ENCODE assay signal across 8 cellular contexts in the genomic region with DNA sequence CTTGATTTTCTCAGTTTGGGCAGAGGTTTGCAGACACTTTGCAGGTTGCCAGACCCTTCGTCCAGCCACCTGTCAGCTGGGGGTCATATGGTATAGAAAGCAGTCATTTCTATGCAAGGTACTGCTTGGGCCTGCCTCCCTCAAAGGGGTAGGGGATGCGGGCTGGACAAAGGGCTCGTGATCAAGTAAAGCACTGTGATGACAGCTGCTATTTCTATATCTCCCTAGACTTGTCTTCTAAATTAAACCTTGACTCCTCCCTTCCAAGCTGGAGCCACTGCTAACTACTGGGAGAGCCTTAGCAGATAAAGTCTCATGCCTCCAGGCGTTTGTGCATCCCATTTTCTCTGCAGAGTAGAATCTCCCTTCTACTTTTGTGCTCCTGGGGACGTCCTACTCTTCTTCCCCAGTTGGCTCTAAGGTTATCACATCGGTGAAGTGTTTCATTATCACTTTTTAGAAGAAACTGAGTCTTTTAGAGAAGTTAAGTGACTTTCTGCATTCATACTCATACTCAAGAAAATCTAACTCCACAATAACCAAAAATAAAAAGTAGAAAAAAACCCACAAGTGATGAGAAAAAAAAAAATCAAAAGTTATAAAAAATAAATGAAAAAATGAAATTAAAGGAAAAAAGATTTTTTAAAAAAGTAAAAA. TPM values are rescaled to one million over a fixed set of nuclear protein-coding genes. Genes with fewer than 3 reads are reported as not detected.
A peak's percentile ranks its signal among the peaks of the same experiment; 100 is the strongest.
DNase-seq lines count a peak whose midpoint lies in the region; ATAC-seq and TF ChIP-seq lines count a peak whose summit lies in the region.

No MANE protein-coding gene starts in this region.

- peak overlapping the region in 5 of 7 donors; percentile 50 to 99 (median 98) for H3K27ac Mint-ChIP-seq in CD14-positive monocyte
- H3K27ac Mint-ChIP-seq in natural killer cell treated with Interleukin-12 subunit alpha and Interleukin-12 subunit beta and Interleukin-15 and Interleukin-18, amount 100 ng/mL, for 72 hours: peak overlapping the region; percentile 98 to 100

- H3K4me1 Mint-ChIP-seq in CD14-positive monocyte: peaks cover 29% of the 10 kb centered on the region
- peaks cover 40 to 41% of the 10 kb centered on the region in 2 donors for H3K4me1 Mint-ChIP-seq in natural killer cell treated with Interleukin-12 subunit alpha and Interleukin-12 subunit beta and Interleukin-15 and Interleukin-18, amount 100 ng/mL, for 72 hours (ENCODE audit: low read depth in 2 of 2)

- no peaks in the 10 kb centered on the region for H3K27me3 ChIP-seq in MG63

- no peaks in the 10 kb centered on the region for H3K9me3 ChIP-seq in MG63

- ATAC-seq in natural killer cell treated with Interleukin-12 subunit alpha and Interleukin-12 subunit beta and Interleukin-15 and Interleukin-18, amount 100 ng/mL, for 72 hours: no peak
- no peak for ATAC-seq in left lobe of liver

- H3K4me3 Mint-ChIP-seq in CD14-positive monocyte: peak overlapping the region; percentile 27 to 100
- peak overlapping the region; percentile 97 for H3K4me3 Mint-ChIP-seq in natural killer cell treated with Interleukin-12 subunit alpha and Interleukin-12 subunit beta and Interleukin-15 and Interleukin-18, amount 100 ng/mL, for 72 hours

- intact Hi-C loops in CD14-positive monocyte (cut with micrococcal nuclease): no loop called here

- peaks cover 39% of the 10 kb centered on the region for H3K36me3 ChIP-seq in MG63

- peaks cover 0 to 4% (median 0%) of the 10 kb centered on the region in 7 donors for H3K9me3 Mint-ChIP-seq in CD14-positive monocyte
- no peaks in the 10 kb centered on the region for H3K9me3 Mint-ChIP-seq in natural killer cell treated with Interleukin-12 subunit alpha and Interleukin-12 subunit beta and Interleukin-15 and Interleukin-18, amount 100 ng/mL, for 72 hours

- H3K4me3 ChIP-seq in MG63 (peak overlapping the region; percentile 94), choroid plexus epithelial cell (ENCODE audit: low read depth, low read length) (peak overlapping the region; percentile 51)

- H3K27me3 Mint-ChIP-seq in CD14-positive monocyte (ENCODE audit: low read depth in 3 of 3): peaks cover 0 to 4% (median 3%) of the 10 kb centered on the region in 3 donors
- H3K27me3 Mint-ChIP-seq in natural killer cell treated with Interleukin-12 subunit alpha and Interleukin-12 subunit beta and Interleukin-15 and Interleukin-18, amount 100 ng/mL, for 72 hours: no peaks in the 10 kb centered on the region

- TF ChIP-seq CTCF in CD14-positive monocyte (IDR thresholded peaks at IDR 0.05) (no peak), choroid plexus epithelial cell (conservative IDR thresholded peaks at IDR 0.05; ENCODE audit: low read depth, low read length) (no peak)

- no peak for DNase-seq in CD14-positive monocyte (ENCODE audit: low spot score)
- DNase-seq in MG63: no peak
- no peak for DNase-seq in choroid plexus epithelial cell (ENCODE audit: low read depth)
- no peak for DNase-seq in natural killer cell treated with Interleukin-12 subunit alpha and Interleukin-12 subunit beta and Interleukin-15 and Interleukin-18, amount 100 ng/mL, for 72 hours (ENCODE audit: low spot score)
- DNase-seq in NCI-H2107 (lab: John Stamatoyannopoulos, UW): no peak
- DNase-seq in left lobe of liver (ENCODE audit: low spot score): no peak
- DNase-seq in effector CD8-positive, alpha-beta T cell (lab: John Stamatoyannopoulos, UW): no peak
- DNase-seq in activated CD4-positive, CD25-positive, alpha-beta regulatory T cell (lab: John Stamatoyannopoulos, UW): no peak

- H3K36me3 Mint-ChIP-seq in CD14-positive monocyte: peaks cover 22 to 25% of the 10 kb centered on the region in 2 donors
- peaks cover 40% of the 10 kb centered on the region for H3K36me3 Mint-ChIP-seq in natural killer cell treated with Interleukin-12 subunit alpha and Interleukin-12 subunit beta and Interleukin-15 and Interleukin-18, amount 100 ng/mL, for 72 hours

RNA-seq across cellular contexts. Expression of gene XRCC5, which starts 0.7 kb away (rescaled TPM):
- polyA plus RNA-seq in CD14-positive monocyte: 100 to 1,000 TPM; 258 to 281 TPM
- 313 and 393 TPM in 2 replicates for total RNA-seq in MG63 (2014; rRNA removed; shearing (Covaris generic); ENCODE audit: low replicate concordance)
- 100 to 1,000 TPM; 454 to 500 TPM for total RNA-seq in natural killer cell treated with Interleukin-12 subunit alpha and Interleukin-12 subunit beta and Interleukin-15 and Interleukin-18, amount 100 ng/mL, for 72 hours
- 101 TPM for total RNA-seq in left lobe of liver

RNA-seq across cellular contexts. Expression of gene TMEM169, which starts 26.7 kb away (rescaled TPM):
- under 1 TPM; 0.74 to 0.92 TPM for polyA plus RNA-seq in CD14-positive monocyte
- not detected in 2 replicates for total RNA-seq in MG63 (2014; rRNA removed; shearing (Covaris generic); ENCODE audit: low replicate concordance)
- 1 to 10 TPM in 1 of 2 donors, under 1 TPM in 1; 0.56 to 1.9 TPM for total RNA-seq in natural killer cell treated with Interleukin-12 subunit alpha and Interleukin-12 subunit beta and Interleukin-15 and Interleukin-18, amount 100 ng/mL, for 72 hours
- total RNA-seq in left lobe of liver: 1.5 TPM

RNA-seq across cellular contexts. Expression of gene PECR, which starts 26.8 kb away (rescaled TPM):
- 10 to 100 TPM; 12.3 to 16.9 TPM for polyA plus RNA-seq in CD14-positive monocyte
- total RNA-seq in MG63 (2014; rRNA removed; shearing (Covaris generic); ENCODE audit: low replicate concordance): 15.9 and 19.3 TPM in 2 replicates
- 10 to 100 TPM; 10.5 to 16.1 TPM for total RNA-seq in natural killer cell treated with Interleukin-12 subunit alpha and Interleukin-12 subunit beta and Interleukin-15 and Interleukin-18, amount 100 ng/mL, for 72 hours
- total RNA-seq in left lobe of liver: 95.5 TPM
